Comparison of ENCODE assay signal across 28 cellular contexts in genomic region chr2:80259292-80259691, GRCh38. TPM values are rescaled to one million over a fixed set of nuclear protein-coding genes. Genes with fewer than 3 reads are reported as not detected.
"Had no signal": no experiment of that assay in that cellular context is flagged by ENCODE, and none has a peak within 500 bp of the region (broad histone marks: within the 10 kb centered on the region; RNA-seq: fewer than 3 reads in every experiment).

No MANE protein-coding gene starts in this region.

- FAIRE-seq: keratinocyte, pancreas had no signal

- H3K4me1 ChIP-seq: lower lobe of right lung, pancreas, prostate gland, right lobe of liver, tibial nerve, vagina had no signal

- H3K36me3 ChIP-seq: lower lobe of right lung, pancreas, prostate gland, right lobe of liver, tibial nerve, vagina had no signal

- H3K27me3 ChIP-seq: pancreas, right lobe of liver, tibial nerve, vagina had no signal

- DNase-seq: hippocampal formation; kidney glomerular epithelial cell; left cardiac atrium; lower lobe of right lung; mammary epithelial cell; mesenchymal stem cell; naive thymus-derived CD8-positive, alpha-beta T cell; nucleus accumbens; pancreas; posterior cingulate gyrus; retina; right lobe of liver; stimulated activated CD4-positive, alpha-beta T cell treated with anti-CD3 and anti-CD28 coated beads, Interleukin-1b, Interleukin-23, amount 100 ng/mL, for 48 hours; stimulated activated CD4-positive, alpha-beta T cell treated with anti-CD3 and anti-CD28 coated beads, Interleukin-2, amount 100 ng/mL, for 48 hours; stimulated activated CD4-positive, alpha-beta T cell treated with anti-CD3 and anti-CD28 coated beads, Interleukin-4, amount 100 ng/mL, for 4 hours; stimulated activated CD8-positive, alpha-beta memory T cell treated with anti-CD3 and anti-CD28 coated beads, Interleukin-4, amount 100 ng/mL, for 48 hours; stimulated activated naive CD4-positive, alpha-beta T cell treated with Interleukin-2 at 50 U/mL for 16 hours; stimulated activated naive CD8-positive, alpha-beta T cell treated with anti-CD3 and anti-CD28 coated beads, Interleukin-15, amount 100 ng/mL, for 72 hours; substantia nigra had no signal

- H3K9me3 ChIP-seq: lower lobe of right lung, pancreas, prostate gland, right lobe of liver, tibial nerve, vagina had no signal

- ATAC-seq: left lobe of liver; lower lobe of right lung; naive thymus-derived CD8-positive, alpha-beta T cell; pancreas; right lobe of liver; stimulated activated memory B cell treated with anti-CD40 and anti-IgM and Interleukin-4, amounts not matched to agents 10 μg/mL and 1 μg/mL and 100 μg/mL, for 72 hours; stimulated activated naive CD8-positive, alpha-beta T cell treated with anti-CD3 and anti-CD28 coated beads, Interleukin-15, amount 100 ng/mL, for 72 hours had no signal

- H3K4me2 ChIP-seq: smooth muscle cell had no signal

- H3K4me3 ChIP-seq: lower lobe of right lung, pancreas, prostate gland, right lobe of liver, smooth muscle cell, tibial nerve, vagina had no signal

- H3K27ac ChIP-seq: lower lobe of right lung, pancreas, prostate gland, right lobe of liver, tibial nerve, vagina had no signal

RNA-seq across cellular contexts. Expression of gene LRRTM1, which starts 45.3 kb away (rescaled TPM):
- total RNA-seq: left lobe of liver; liver; lower lobe of right lung; mammary epithelial cell; naive thymus-derived CD8-positive, alpha-beta T cell; osteoblast had no signal
- polyA plus RNA-seq: keratinocyte; mammary epithelial cell; naive thymus-derived CD8-positive, alpha-beta T cell had no signal
